In genomic region chrX:35919536-35920309, GRCh38 we compare ENCODE assay signal across 9 cellular contexts. TPM values are rescaled to one million over a fixed set of nuclear protein-coding genes. Genes with fewer than 3 reads are reported as not detected.
A peak's percentile ranks its signal among the peaks of the same experiment; 100 is the strongest.
DNase-seq lines count a peak whose midpoint lies in the region; ATAC-seq and TF ChIP-seq lines count a peak whose summit lies in the region.
"Had no signal": no experiment of that assay in that cellular context is flagged by ENCODE, and none has a peak within 500 bp of the region (broad histone marks: within the 10 kb centered on the region; RNA-seq: fewer than 3 reads in every experiment).

Gene CFAP47, plus strand, starts transcription at chrX:35919734. Its CDS starts 66 bp downstream, at chrX:35919800.

- H3K4me3 ChIP-seq in body of pancreas (no peak within 1 kb of the TSS), left lung (peak within 1 kb of the TSS; percentile 2 to 7)

- H3K4me1 Mint-ChIP-seq in activated CD8-positive, alpha-beta T cell treated with anti-CD3 and anti-CD28 coated beads for 36 hours (ENCODE audit: low read depth), result no peaks in the 10 kb centered on the region
- H3K4me1 Mint-ChIP-seq in activated CD8-positive, alpha-beta T cell treated with anti-CD3 and anti-CD28 coated beads, Interleukin-2, amount 10 ng/mL, durations not matched to agents 7 days and 5 days (ENCODE audit: low read depth), result no peaks in the 10 kb centered on the region
- H3K4me1 Mint-ChIP-seq in type B pancreatic cell (ENCODE audit: unreplicated experiment) (no peaks in the 10 kb centered on the region), T-helper 17 cell (no peaks in the 10 kb centered on the region)
- H3K4me1 Mint-ChIP-seq: B cell had no signal

- no peaks in the 10 kb centered on the region for H3K27me3 Mint-ChIP-seq in activated CD8-positive, alpha-beta T cell treated with anti-CD3 and anti-CD28 coated beads for 36 hours
- no peaks in the 10 kb centered on the region for H3K27me3 Mint-ChIP-seq in activated CD8-positive, alpha-beta T cell treated with anti-CD3 and anti-CD28 coated beads, Interleukin-2, amount 10 ng/mL, durations not matched to agents 7 days and 5 days (ENCODE audit: low read depth)
- H3K27me3 Mint-ChIP-seq in type B pancreatic cell (no peaks in the 10 kb centered on the region), T-helper 17 cell (no peaks in the 10 kb centered on the region)
- H3K27me3 Mint-ChIP-seq: B cell had no signal

- H3K36me3 ChIP-seq in body of pancreas (replicated peaks in 1 of 2; ENCODE audit: insufficient read depth in 1 of 2, low read depth in 2 of 2) (no peaks in the 10 kb centered on the region), left lung (no peaks in the 10 kb centered on the region)

- intact Hi-C loops in activated CD8-positive, alpha-beta T cell treated with anti-CD3 and anti-CD28 coated beads for 36 hours (cut with micrococcal nuclease), result no loop called here
- intact Hi-C loops in body of pancreas (cut with DNase I), result no loop called here
- intact Hi-C loops in left lung (cut with DNase I), result no loop called here

- no peak within 1 kb of the TSS for H3K27ac Mint-ChIP-seq in activated CD8-positive, alpha-beta T cell treated with anti-CD3 and anti-CD28 coated beads for 36 hours
- H3K27ac Mint-ChIP-seq in activated CD8-positive, alpha-beta T cell treated with anti-CD3 and anti-CD28 coated beads, Interleukin-2, amount 10 ng/mL, durations not matched to agents 7 days and 5 days, result no peak within 1 kb of the TSS
- H3K27ac Mint-ChIP-seq in type B pancreatic cell (no peak within 1 kb of the TSS), T-helper 17 cell (no peak within 1 kb of the TSS)
- H3K27ac Mint-ChIP-seq: B cell had no signal

- POLR2A ChIA-PET in activated CD8-positive, alpha-beta T cell treated with anti-CD3 and anti-CD28 coated beads for 36 hours (lab: Charles Lee), result no interaction called here
- POLR2A ChIA-PET in activated CD8-positive, alpha-beta T cell treated with anti-CD3 and anti-CD28 coated beads, Interleukin-2, amount 10 ng/mL, durations not matched to agents 7 days and 5 days (lab: Charles Lee), result no interaction called here

- DNase-seq in activated CD8-positive, alpha-beta T cell treated with anti-CD3 and anti-CD28 coated beads for 36 hours, result peak; percentile 5
- DNase-seq in activated CD8-positive, alpha-beta T cell treated with anti-CD3 and anti-CD28 coated beads, Interleukin-2, amount 10 ng/mL, durations not matched to agents 7 days and 5 days, result no peak
- peak; percentile 62 to 79 (median 72) for DNase-seq in body of pancreas
- peak in 1 of 2 donors; percentile 36 for DNase-seq in left lung
- no peak for DNase-seq in type B pancreatic cell (ENCODE audit: extremely low spot score, unreplicated experiment)
- DNase-seq in T-helper 17 cell, result no peak

- no peaks in the 10 kb centered on the region for H3K4me1 ChIP-seq in body of pancreas
- H3K4me1 ChIP-seq in left lung, result no peaks in the 10 kb centered on the region

- no peak within 1 kb of the TSS for H3K4me3 Mint-ChIP-seq in activated CD8-positive, alpha-beta T cell treated with anti-CD3 and anti-CD28 coated beads for 36 hours
- no peak within 1 kb of the TSS for H3K4me3 Mint-ChIP-seq in activated CD8-positive, alpha-beta T cell treated with anti-CD3 and anti-CD28 coated beads, Interleukin-2, amount 10 ng/mL, durations not matched to agents 7 days and 5 days
- H3K4me3 Mint-ChIP-seq in type B pancreatic cell (peak within 1 kb of the TSS; percentile 79), T-helper 17 cell (no peak within 1 kb of the TSS)
- H3K4me3 Mint-ChIP-seq: B cell had no signal

- H3K27ac ChIP-seq in body of pancreas (no peak within 1 kb of the TSS), left lung (no peak within 1 kb of the TSS)

- ATAC-seq in activated CD8-positive, alpha-beta T cell treated with anti-CD3 and anti-CD28 coated beads for 36 hours, result no peak
- no peak for ATAC-seq in activated CD8-positive, alpha-beta T cell treated with anti-CD3 and anti-CD28 coated beads, Interleukin-2, amount 10 ng/mL, durations not matched to agents 7 days and 5 days
- ATAC-seq in body of pancreas (peak; percentile 92), left lung (peak; percentile 79), HG02870 (IDR thresholded peaks at IDR 0.05; ENCODE audit: unreplicated experiment) (no peak), HG03432 (IDR thresholded peaks at IDR 0.05; ENCODE audit: unreplicated experiment) (no peak), T-helper 17 cell (no peak)

- H3K27me3 ChIP-seq in body of pancreas (no peaks in the 10 kb centered on the region), left lung (peaks cover 0 to 8% of the 10 kb centered on the region in 2 donors)

- H3K9me3 Mint-ChIP-seq in activated CD8-positive, alpha-beta T cell treated with anti-CD3 and anti-CD28 coated beads for 36 hours, result no peaks in the 10 kb centered on the region
- no peaks in the 10 kb centered on the region for H3K9me3 Mint-ChIP-seq in activated CD8-positive, alpha-beta T cell treated with anti-CD3 and anti-CD28 coated beads, Interleukin-2, amount 10 ng/mL, durations not matched to agents 7 days and 5 days (ENCODE audit: insufficient read depth)
- no peaks in the 10 kb centered on the region for H3K9me3 Mint-ChIP-seq in type B pancreatic cell

- H3K36me3 Mint-ChIP-seq in activated CD8-positive, alpha-beta T cell treated with anti-CD3 and anti-CD28 coated beads for 36 hours (ENCODE audit: low read depth), result no peaks in the 10 kb centered on the region
- H3K36me3 Mint-ChIP-seq in activated CD8-positive, alpha-beta T cell treated with anti-CD3 and anti-CD28 coated beads, Interleukin-2, amount 10 ng/mL, durations not matched to agents 7 days and 5 days (ENCODE audit: low read depth), result no peaks in the 10 kb centered on the region
- H3K36me3 Mint-ChIP-seq in type B pancreatic cell, result no peaks in the 10 kb centered on the region
- no peaks in the 10 kb centered on the region for H3K36me3 Mint-ChIP-seq in T-helper 17 cell (ENCODE audit: low read depth)

- WGBS in body of pancreas, 2 donors, result 0 to 8% methylated on average over 4 to 18 of the region's 38 CpGs

- TF ChIP-seq POLR2A in body of pancreas (IDR thresholded peaks at IDR 0.05), result no peak

- no peaks in the 10 kb centered on the region for H3K9me3 ChIP-seq in body of pancreas
- H3K9me3 ChIP-seq in left lung, result no peaks in the 10 kb centered on the region
- H3K9me3 ChIP-seq in T-helper 17 cell (ENCODE audit: control insufficient read depth, low read length, poor library complexity, severe bottlenecking), result no peaks in the 10 kb centered on the region

- CTCF ChIA-PET in activated CD8-positive, alpha-beta T cell treated with anti-CD3 and anti-CD28 coated beads for 36 hours (lab: Charles Lee), result no interaction called here
- CTCF ChIA-PET in activated CD8-positive, alpha-beta T cell treated with anti-CD3 and anti-CD28 coated beads, Interleukin-2, amount 10 ng/mL, durations not matched to agents 7 days and 5 days (lab: Charles Lee), result no interaction called here

- TF ChIP-seq CTCF in activated CD8-positive, alpha-beta T cell treated with anti-CD3 and anti-CD28 coated beads for 36 hours (IDR thresholded peaks at IDR 0.05), result no peak
- no peak for TF ChIP-seq CTCF in body of pancreas (IDR thresholded peaks at IDR 0.05)
- TF ChIP-seq CTCF in left lung (IDR thresholded peaks at IDR 0.05), result no peak
- TF ChIP-seq CTCF in type B pancreatic cell (conservative IDR thresholded peaks at IDR 0.05), result no peak

RNA-seq across cellular contexts. Expression of gene CFAP47, which starts in this region (rescaled TPM):
- not detected for total RNA-seq in activated CD8-positive, alpha-beta T cell treated with anti-CD3 and anti-CD28 coated beads for 36 hours
- not detected for total RNA-seq in activated CD8-positive, alpha-beta T cell treated with anti-CD3 and anti-CD28 coated beads, Interleukin-2, amount 10 ng/mL, durations not matched to agents 7 days and 5 days
- under 1 TPM in 1 of 2 donors, not detected in 1; 0.78 TPM for total RNA-seq in body of pancreas
- total RNA-seq in left lung, result 1 to 10 TPM in 1 of 2 donors, under 1 TPM in 1; 0.26 to 1.3 TPM
- 0.31 and 3.0 TPM in 2 replicates for total RNA-seq in type B pancreatic cell (ENCODE audit: low replicate concordance)
- not detected for total RNA-seq in T-helper 17 cell
- total RNA-seq: B cell had no signal

Comparison
In these comparisons a context has a peak if more than half of its experiments do, and no peak if none do; other contexts are left out.
1. Peak in DNase-seq in activated CD8-positive, alpha-beta T cell treated with anti-CD3 and anti-CD28 coated beads for 36 hours; RNA of the gene not detected or under 1 TPM.
2. Peak in DNase-seq and ATAC-seq in body of pancreas; RNA of the gene not detected or under 1 TPM.
3. H3K4me3 ChIP-seq: peak in left lung (2 of 2); none in body of pancreas (0 of 2).